Comparison of ENCODE assay signal across 17 cellular contexts in the genomic region with DNA sequence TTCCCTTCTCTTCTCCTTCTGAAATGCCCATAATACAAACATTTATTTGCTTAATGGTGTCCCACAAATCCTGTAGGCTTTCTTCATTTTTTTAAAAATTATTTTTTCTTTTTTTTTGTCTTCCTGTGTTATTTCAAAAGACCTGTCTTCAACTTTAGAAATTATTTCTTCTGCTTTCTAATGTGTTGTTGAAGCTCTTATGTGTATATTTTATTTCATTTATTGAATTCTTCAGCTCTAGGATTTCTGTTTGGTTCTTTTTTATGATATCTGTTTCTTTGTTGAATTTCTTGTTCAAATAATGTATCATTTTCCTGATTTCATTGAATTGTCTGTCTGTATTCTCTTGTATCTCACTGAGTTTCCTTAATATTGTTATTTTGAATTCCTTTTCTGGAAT.
DNase-seq lines count a peak whose midpoint lies in the region; ATAC-seq and FAIRE-seq lines count a peak whose summit lies in the region.
"Had no signal": no experiment of that assay in that cellular context is flagged by ENCODE, and none has a peak within 500 bp of the region (broad histone marks: within the 10 kb centered on the region; RNA-seq: fewer than 3 reads in every experiment).

No MANE protein-coding gene starts in this region.

- H3K27ac Mint-ChIP-seq in activated CD4-positive, alpha-beta memory T cell treated with anti-CD3 and anti-CD28 coated beads, Interleukin-2, amount 10 ng/mL, durations not matched to agents 7 days and 5 days = peak overlapping the region; percentile 8
- H3K27ac Mint-ChIP-seq in activated CD4-positive, alpha-beta memory T cell treated with anti-CD3 and anti-CD28 coated beads for 36 hours = no peak overlapping the region
- H3K27ac Mint-ChIP-seq in activated CD4-positive, alpha-beta T cell treated with anti-CD3 and anti-CD28 coated beads for 36 hours = no peak overlapping the region
- H3K27ac Mint-ChIP-seq: CD4-positive, alpha-beta memory T cell; HFFc6 had no signal

- H3K27me3 Mint-ChIP-seq in activated CD4-positive, alpha-beta memory T cell treated with anti-CD3 and anti-CD28 coated beads, Interleukin-2, amount 10 ng/mL, durations not matched to agents 7 days and 5 days = no peaks in the 10 kb centered on the region
- no peaks in the 10 kb centered on the region for H3K27me3 Mint-ChIP-seq in activated CD4-positive, alpha-beta memory T cell treated with anti-CD3 and anti-CD28 coated beads for 36 hours
- H3K27me3 Mint-ChIP-seq in activated CD4-positive, alpha-beta T cell treated with anti-CD3 and anti-CD28 coated beads for 36 hours = no peaks in the 10 kb centered on the region
- H3K27me3 Mint-ChIP-seq: CD4-positive, alpha-beta memory T cell had no signal

- peaks cover 66% of the 10 kb centered on the region for H3K36me3 Mint-ChIP-seq in activated CD4-positive, alpha-beta memory T cell treated with anti-CD3 and anti-CD28 coated beads, Interleukin-2, amount 10 ng/mL, durations not matched to agents 7 days and 5 days (ENCODE audit: low read depth)
- H3K36me3 Mint-ChIP-seq in activated CD4-positive, alpha-beta memory T cell treated with anti-CD3 and anti-CD28 coated beads for 36 hours = peaks cover 69% of the 10 kb centered on the region
- H3K36me3 Mint-ChIP-seq in activated CD4-positive, alpha-beta T cell treated with anti-CD3 and anti-CD28 coated beads for 36 hours (ENCODE audit: low read depth) = peaks cover 75% of the 10 kb centered on the region

- no peak overlapping the region for H3K4me3 Mint-ChIP-seq in activated CD4-positive, alpha-beta memory T cell treated with anti-CD3 and anti-CD28 coated beads, Interleukin-2, amount 10 ng/mL, durations not matched to agents 7 days and 5 days
- H3K4me3 Mint-ChIP-seq in activated CD4-positive, alpha-beta memory T cell treated with anti-CD3 and anti-CD28 coated beads for 36 hours = no peak overlapping the region
- no peak overlapping the region for H3K4me3 Mint-ChIP-seq in activated CD4-positive, alpha-beta T cell treated with anti-CD3 and anti-CD28 coated beads for 36 hours
- H3K4me3 Mint-ChIP-seq: CD4-positive, alpha-beta memory T cell; HFFc6 had no signal

- CTCF ChIA-PET in activated CD4-positive, alpha-beta memory T cell treated with anti-CD3 and anti-CD28 coated beads, Interleukin-2, amount 10 ng/mL, durations not matched to agents 7 days and 5 days (lab: Charles Lee) = no interaction called here
- CTCF ChIA-PET in activated CD4-positive, alpha-beta memory T cell treated with anti-CD3 and anti-CD28 coated beads for 36 hours (lab: Charles Lee) = no interaction called here
- CTCF ChIA-PET in activated CD4-positive, alpha-beta T cell treated with anti-CD3 and anti-CD28 coated beads for 36 hours (lab: Charles Lee) = no interaction called here

- FAIRE-seq in G401.6 (lab: Jason Lieb, UNC) = peak; percentile 31
- FAIRE-seq in frontal cortex (lab: Jason Lieb, UNC) = peak; percentile 15
- FAIRE-seq: H54 had no signal

- intact Hi-C loops in activated CD4-positive, alpha-beta memory T cell treated with anti-CD3 and anti-CD28 coated beads for 36 hours (cut with micrococcal nuclease) = no loop called here
- intact Hi-C loops in activated CD4-positive, alpha-beta T cell treated with anti-CD3 and anti-CD28 coated beads for 36 hours (cut with DNase I, micrococcal nuclease) = no loop called here

- POLR2A ChIA-PET in activated CD4-positive, alpha-beta memory T cell treated with anti-CD3 and anti-CD28 coated beads, Interleukin-2, amount 10 ng/mL, durations not matched to agents 7 days and 5 days (lab: Charles Lee) = no interaction called here
- POLR2A ChIA-PET in activated CD4-positive, alpha-beta memory T cell treated with anti-CD3 and anti-CD28 coated beads for 36 hours (lab: Charles Lee) = no interaction called here
- POLR2A ChIA-PET in activated CD4-positive, alpha-beta T cell treated with anti-CD3 and anti-CD28 coated beads for 36 hours (lab: Charles Lee) = no interaction called here

- no peak for ATAC-seq in activated CD4-positive, alpha-beta T cell treated with anti-CD3 and anti-CD28 coated beads for 36 hours

- peaks cover 13% of the 10 kb centered on the region for H3K4me1 Mint-ChIP-seq in activated CD4-positive, alpha-beta memory T cell treated with anti-CD3 and anti-CD28 coated beads, Interleukin-2, amount 10 ng/mL, durations not matched to agents 7 days and 5 days
- peaks cover 2% of the 10 kb centered on the region for H3K4me1 Mint-ChIP-seq in activated CD4-positive, alpha-beta memory T cell treated with anti-CD3 and anti-CD28 coated beads for 36 hours (ENCODE audit: low read depth)
- H3K4me1 Mint-ChIP-seq in activated CD4-positive, alpha-beta T cell treated with anti-CD3 and anti-CD28 coated beads for 36 hours = peaks cover 5% of the 10 kb centered on the region

- DNase-seq in activated CD4-positive, alpha-beta memory T cell treated with anti-CD3 and anti-CD28 coated beads, Interleukin-2, amount 10 ng/mL, durations not matched to agents 7 days and 5 days = no peak
- no peak for DNase-seq in activated CD4-positive, alpha-beta memory T cell treated with anti-CD3 and anti-CD28 coated beads for 36 hours
- DNase-seq in OCI-M1 (lab: John Stamatoyannopoulos, UW) (peak; percentile 8), frontal cortex (ENCODE audit: low spot score in 2 of 2) (no peak), NCI-H82 treated with DMSO at 0.1 percent for 48 hours (lab: John Stamatoyannopoulos, UW; ENCODE audit: unreplicated experiment) (no peak)
- DNase-seq in activated CD4-positive, alpha-beta T cell treated with anti-CD3 and anti-CD28 coated beads for 36 hours = no peak
- DNase-seq: 8988T; C1 segment of cervical spinal cord; Calu3; CD4-positive, alpha-beta memory T cell; COR-L47; DMS53; DMS79 treated with DMSO at 0.1 percent for 48 hours; GOT3; HFFc6 had no signal

- H3K9me3 Mint-ChIP-seq in activated CD4-positive, alpha-beta memory T cell treated with anti-CD3 and anti-CD28 coated beads, Interleukin-2, amount 10 ng/mL, durations not matched to agents 7 days and 5 days = peaks cover 31% of the 10 kb centered on the region
- H3K9me3 Mint-ChIP-seq in activated CD4-positive, alpha-beta memory T cell treated with anti-CD3 and anti-CD28 coated beads for 36 hours = peaks cover 37% of the 10 kb centered on the region
- H3K9me3 Mint-ChIP-seq in activated CD4-positive, alpha-beta T cell treated with anti-CD3 and anti-CD28 coated beads for 36 hours (ENCODE audit: low read depth) = peaks cover 41% of the 10 kb centered on the region
